Comparison of ENCODE assay signal across 11 cellular contexts in genomic region chr6:42007753-42008528, GRCh38. TPM values are rescaled to one million over a fixed set of nuclear protein-coding genes. Genes with fewer than 3 reads are reported as not detected.
DNase-seq lines count a peak whose midpoint lies in the region; ATAC-seq and TF ChIP-seq lines count a peak whose summit lies in the region.
"Had no signal": no experiment of that assay in that cellular context is flagged by ENCODE, and none has a peak within 500 bp of the region (broad histone marks: within the 10 kb centered on the region; RNA-seq: fewer than 3 reads in every experiment).

No MANE protein-coding gene starts in this region.

- H3K27ac Mint-ChIP-seq in CD8-positive, alpha-beta T cell = peak overlapping the region; percentile 97
- peak overlapping the region; percentile 100 for H3K27ac Mint-ChIP-seq in activated T-cell treated with anti-CD3 and anti-CD28 coated beads, Interleukin-2, amount 50 U/mL, for 72 hours
- peak overlapping the region; percentile 59 to 95 (median 81) for H3K27ac Mint-ChIP-seq in naive thymus-derived CD4-positive, alpha-beta T cell

- peak; percentile 69 for ATAC-seq in CD8-positive, alpha-beta T cell
- ATAC-seq in activated T-cell treated with anti-CD3 and anti-CD28 coated beads, Interleukin-2, amount 50 U/mL, for 72 hours (replicated peaks in 1 of 2) = peak; percentile 52 to 59
- peak; percentile 63 for ATAC-seq in naive thymus-derived CD4-positive, alpha-beta T cell
- ATAC-seq in right lobe of liver = no peak

- no peak overlapping the region for H3K27ac ChIP-seq in CD8-positive, alpha-beta T cell (ENCODE audit: low read depth, low read length)
- peak overlapping the region; percentile 58 for H3K27ac ChIP-seq in naive thymus-derived CD4-positive, alpha-beta T cell (ENCODE audit: low read depth, low read length)
- H3K27ac ChIP-seq in right lobe of liver = no peak overlapping the region
- H3K27ac ChIP-seq: PC-9, suprapubic skin had no signal

- peaks cover 72% of the 10 kb centered on the region for H3K4me1 ChIP-seq in CD8-positive, alpha-beta T cell (ENCODE audit: insufficient read depth, low read length)
- peaks cover 31 to 51% of the 10 kb centered on the region in 2 donors for H3K4me1 ChIP-seq in naive thymus-derived CD4-positive, alpha-beta T cell (ENCODE audit: control insufficient read depth in 2 of 2, insufficient read depth in 2 of 2, low read length in 2 of 2)
- H3K4me1 ChIP-seq in right lobe of liver = no peaks in the 10 kb centered on the region

- H3K27me3 Mint-ChIP-seq in CD8-positive, alpha-beta T cell (ENCODE audit: low read depth) = no peaks in the 10 kb centered on the region
- H3K27me3 Mint-ChIP-seq in activated T-cell treated with anti-CD3 and anti-CD28 coated beads, Interleukin-2, amount 50 U/mL, for 72 hours (ENCODE audit: low read depth) = no peaks in the 10 kb centered on the region
- no peaks in the 10 kb centered on the region for H3K27me3 Mint-ChIP-seq in naive thymus-derived CD4-positive, alpha-beta T cell

- CTCF ChIA-PET in CD8-positive, alpha-beta T cell (lab: Charles Lee) = interaction anchor here (0.6 to 4.7 kb wide), 8 partner anchors 14 to 1221 kb away, joined by 3 to 27 read pairs (median 3); partner anchors contain the start of genes DNPH1 and TAF8
- CTCF ChIA-PET in naive thymus-derived CD4-positive, alpha-beta T cell (lab: Charles Lee) = interaction anchor here (0.7 to 1.7 kb wide), 5 partner anchors 32 to 87 kb away, joined by 3 to 8 read pairs (median 3); partner anchors contain the start of genes BYSL and MED20

- TF ChIP-seq CTCF in CD8-positive, alpha-beta T cell (IDR thresholded peaks at IDR 0.05) = no peak
- no peak for TF ChIP-seq CTCF in right lobe of liver (IDR thresholded peaks at IDR 0.05)

- no peak overlapping the region for H3K4me3 ChIP-seq in CD8-positive, alpha-beta T cell (ENCODE audit: low read depth, low read length)
- no peak overlapping the region for H3K4me3 ChIP-seq in naive thymus-derived CD4-positive, alpha-beta T cell (ENCODE audit: low read length)
- no peak overlapping the region for H3K4me3 ChIP-seq in right lobe of liver
- H3K4me3 ChIP-seq: PC-9, suprapubic skin had no signal

- peaks cover 61% of the 10 kb centered on the region for H3K36me3 Mint-ChIP-seq in CD8-positive, alpha-beta T cell
- H3K36me3 Mint-ChIP-seq in activated T-cell treated with anti-CD3 and anti-CD28 coated beads, Interleukin-2, amount 50 U/mL, for 72 hours (ENCODE audit: insufficient read depth in 2 of 2) = peaks cover 2 to 6% of the 10 kb centered on the region in 2 donors
- H3K36me3 Mint-ChIP-seq in naive thymus-derived CD4-positive, alpha-beta T cell = peaks cover 0 to 29% (median 7%) of the 10 kb centered on the region in 5 donors

- POLR2A ChIA-PET in CD8-positive, alpha-beta T cell (lab: Charles Lee) = interaction anchor here (0.8 to 1.6 kb wide), 7 partner anchors 17 to 43 kb away, joined by 3 to 6 read pairs (median 3); partner anchors contain the start of gene TAF8
- POLR2A ChIA-PET in naive thymus-derived CD4-positive, alpha-beta T cell (lab: Charles Lee) = interaction anchor here (0.6 to 2.8 kb wide), 4 partner anchors 32 to 359 kb away, joined by 3 to 10 read pairs (median 6); no protein-coding TSS in a partner anchor

- WGBS in right lobe of liver (ENCODE audit: insufficient coverage, low coverage, low lambda C conversion rate, missing lambda C conversion rate) = 72% methylated on average over 14 of the region's 17 CpGs

- TF ChIP-seq POLR2A in right lobe of liver (IDR thresholded peaks at IDR 0.05) = no peak

- H3K36me3 ChIP-seq in CD8-positive, alpha-beta T cell (ENCODE audit: insufficient read depth, low read length) = peaks cover 12% of the 10 kb centered on the region
- peaks cover 0 to 49% (median 4%) of the 10 kb centered on the region in 3 experiments for H3K36me3 ChIP-seq in naive thymus-derived CD4-positive, alpha-beta T cell (ENCODE audit: control insufficient read depth in 2 of 3, insufficient read depth in 3 of 3, low read length in 3 of 3)
- no peaks in the 10 kb centered on the region for H3K36me3 ChIP-seq in right lobe of liver

- H3K9me3 ChIP-seq in CD8-positive, alpha-beta T cell (ENCODE audit: low read length) = no peaks in the 10 kb centered on the region
- no peaks in the 10 kb centered on the region for H3K9me3 ChIP-seq in naive thymus-derived CD4-positive, alpha-beta T cell (ENCODE audit: control insufficient read depth in 2 of 3, low read length in 3 of 3)
- no peaks in the 10 kb centered on the region for H3K9me3 ChIP-seq in right lobe of liver
- H3K9me3 ChIP-seq: suprapubic skin had no signal

- peak in 6 of 7 experiments; percentile 35 to 71 (median 54) for DNase-seq in CD8-positive, alpha-beta T cell
- peak; percentile 30 for DNase-seq in NCI-H510A (lab: John Stamatoyannopoulos, UW)
- peak; percentile 49 to 50 for DNase-seq in activated T-cell treated with anti-CD3 and anti-CD28 coated beads, Interleukin-2, amount 50 U/mL, for 72 hours
- peak in 7 of 9 donors; percentile 39 to 59 (median 45) for DNase-seq in naive thymus-derived CD4-positive, alpha-beta T cell
- DNase-seq in right lobe of liver = no peak
- DNase-seq in HPDE6-E6E7 (ENCODE audit: extremely low spot score) = no peak
- DNase-seq in hippocampal formation (lab: John Stamatoyannopoulos, UW) = no peak
- no peak for DNase-seq in glomerular visceral epithelial cell (ENCODE audit: extremely low spot score)
- DNase-seq: PC-9, retina had no signal

- intact Hi-C loops in CD8-positive, alpha-beta T cell (cut with DNase I, micrococcal nuclease) = loop anchor here (5.0 kb wide), 2 partner anchors 34 to 36 kb away; no protein-coding TSS in a partner anchor
- intact Hi-C loops in naive thymus-derived CD4-positive, alpha-beta T cell (cut with micrococcal nuclease) = loop anchor here (1.0 to 5.0 kb wide), 4 partner anchors 15 to 46 kb away; no protein-coding TSS in a partner anchor
- intact Hi-C loops in right lobe of liver (cut with DNase I) = no loop called here

- H3K4me3 Mint-ChIP-seq in CD8-positive, alpha-beta T cell = peak overlapping the region; percentile 56
- peak overlapping the region; percentile 85 to 88 for H3K4me3 Mint-ChIP-seq in activated T-cell treated with anti-CD3 and anti-CD28 coated beads, Interleukin-2, amount 50 U/mL, for 72 hours
- peak overlapping the region; percentile 56 to 84 (median 76) for H3K4me3 Mint-ChIP-seq in naive thymus-derived CD4-positive, alpha-beta T cell

- no peaks in the 10 kb centered on the region for H3K9me3 Mint-ChIP-seq in CD8-positive, alpha-beta T cell
- H3K9me3 Mint-ChIP-seq in activated T-cell treated with anti-CD3 and anti-CD28 coated beads, Interleukin-2, amount 50 U/mL, for 72 hours = no peaks in the 10 kb centered on the region
- H3K9me3 Mint-ChIP-seq in naive thymus-derived CD4-positive, alpha-beta T cell = peaks cover 0 to 1% (median 0%) of the 10 kb centered on the region in 11 donors

- H3K27me3 ChIP-seq in CD8-positive, alpha-beta T cell (ENCODE audit: insufficient read depth, low read length) = no peaks in the 10 kb centered on the region
- H3K27me3 ChIP-seq in naive thymus-derived CD4-positive, alpha-beta T cell (ENCODE audit: control insufficient read depth in 2 of 2, insufficient read depth in 2 of 2, low read length in 2 of 2) = no peaks in the 10 kb centered on the region
- no peaks in the 10 kb centered on the region for H3K27me3 ChIP-seq in right lobe of liver
- H3K27me3 ChIP-seq: suprapubic skin had no signal

- H3K4me1 Mint-ChIP-seq in CD8-positive, alpha-beta T cell (ENCODE audit: low read depth) = peaks cover 70% of the 10 kb centered on the region
- H3K4me1 Mint-ChIP-seq in activated T-cell treated with anti-CD3 and anti-CD28 coated beads, Interleukin-2, amount 50 U/mL, for 72 hours (ENCODE audit: low read depth) = peaks cover 78% of the 10 kb centered on the region
- peaks cover 51 to 84% (median 72%) of the 10 kb centered on the region in 7 donors for H3K4me1 Mint-ChIP-seq in naive thymus-derived CD4-positive, alpha-beta T cell

RNA-seq across cellular contexts. Expression of gene TAF8, which starts 42.4 kb away (rescaled TPM):
- total RNA-seq in CD8-positive, alpha-beta T cell = 10 to 100 TPM; 24.6 to 33.3 TPM
- 10 to 100 TPM; 62.6 to 70.4 TPM for total RNA-seq in activated T-cell treated with anti-CD3 and anti-CD28 coated beads, Interleukin-2, amount 50 U/mL, for 72 hours
- 10 to 100 TPM; 41.6 to 58.2 (median 50.8) TPM for total RNA-seq in naive thymus-derived CD4-positive, alpha-beta T cell
- 10 to 100 TPM; 23.3 to 24.6 TPM for polyA plus RNA-seq in naive thymus-derived CD4-positive, alpha-beta T cell
- 10 to 100 TPM in 4 of 6 experiments, 1 to 10 TPM in 2; 6.7 to 14.7 (median 11.9) TPM for total RNA-seq in right lobe of liver

Comparison
In these comparisons a context has a peak if more than half of its experiments do, and no peak if none do; other contexts are left out.
1. ATAC-seq: peak in CD8-positive, alpha-beta T cell (single experiment), activated T-cell treated with anti-CD3 and anti-CD28 coated beads, Interleukin-2, amount 50 U/mL, for 72 hours (2 of 2) and naive thymus-derived CD4-positive, alpha-beta T cell (single experiment); none in right lobe of liver (0 of 4).
2. DNase-seq: peak in CD8-positive, alpha-beta T cell (6 of 7), NCI-H510A (single experiment), activated T-cell treated with anti-CD3 and anti-CD28 coated beads, Interleukin-2, amount 50 U/mL, for 72 hours (2 of 2) and naive thymus-derived CD4-positive, alpha-beta T cell (7 of 9); none in right lobe of liver (0 of 3), HPDE6-E6E7 (single experiment), hippocampal formation (0 of 2) and glomerular visceral epithelial cell (single experiment).
3. intact Hi-C loops: an anchor here in CD8-positive, alpha-beta T cell (5.0 kb wide) and naive thymus-derived CD4-positive, alpha-beta T cell (1.0 to 5.0 kb wide); none called in right lobe of liver.
4. Peak in every context shown above with its lines, with median percentiles within 50 percentile points of each other: H3K27ac Mint-ChIP-seq and H3K4me3 Mint-ChIP-seq.